33 cellular contexts compared by ENCODE assay signal in the genomic region with DNA sequence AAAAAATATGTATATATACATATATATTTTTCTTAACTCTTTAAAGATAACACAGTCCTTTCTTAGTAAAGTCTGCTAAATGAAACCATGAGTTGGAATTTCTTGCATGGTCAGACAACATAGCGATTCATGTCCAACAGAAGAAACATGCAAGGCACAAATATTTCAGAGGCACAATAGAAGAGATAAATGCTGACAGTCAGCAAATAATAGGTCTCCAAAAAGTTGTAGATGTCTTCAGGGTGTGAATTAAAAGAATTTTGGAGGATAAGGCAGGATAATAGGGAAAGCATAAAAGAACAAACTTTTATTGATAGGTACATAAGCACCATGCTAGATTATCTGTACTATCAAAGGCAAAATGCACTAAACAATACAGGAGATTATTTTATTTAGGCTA.
"Had no signal": no experiment of that assay in that cellular context is flagged by ENCODE, and none has a peak within 500 bp of the region (broad histone marks: within the 10 kb centered on the region; RNA-seq: fewer than 3 reads in every experiment).

No MANE protein-coding gene starts in this region.

- FAIRE-seq: astrocyte, bronchial epithelial cell, colon had no signal

- H3K9me3 ChIP-seq: adrenal gland, ascending aorta, body of pancreas had no signal

- H3K27me3 ChIP-seq: adrenal gland, ascending aorta, body of pancreas, brain microvascular endothelial cell, breast epithelium, cardiac muscle cell had no signal

- H3K36me3 ChIP-seq: adrenal gland, ascending aorta, brain microvascular endothelial cell, breast epithelium, cardiac muscle cell had no signal

- ATAC-seq: activated naive CD4-positive, alpha-beta T cell treated with anti-CD3 and anti-CD28 coated beads, Interleukin-2, amount 50 U/mL, for 72 hours; activated naive CD8-positive, alpha-beta T cell treated with anti-CD3 and anti-CD28 coated beads, Interleukin-2, amount 50 U/mL, for 24 hours; activated T-cell treated with anti-CD3 and anti-CD28 coated beads, Interleukin-2, amount 50 U/mL, for 4 hours; activated T-cell treated with anti-CD3 and anti-CD28 coated beads, Interleukin-2, amount 50 U/mL, for 72 hours; activated T-helper 17 cell treated with anti-CD3 and anti-CD28 coated beads, Interleukin-2, amount 50 U/mL, for 72 hours; body of pancreas had no signal

- H3K4me3 ChIP-seq: adrenal gland, ascending aorta, body of pancreas, breast epithelium, cardiac muscle cell had no signal

- H3K4me1 ChIP-seq: adrenal gland, ascending aorta, body of pancreas, breast epithelium had no signal

- DNase-seq: activated effector memory CD4-positive, alpha-beta T cell treated with anti-CD3 and anti-CD28 coated beads, Interleukin-2, amount 50 U/mL, for 16 hours; activated effector memory CD4-positive, alpha-beta T cell treated with Interleukin-2 at 50 U/mL for 16 hours; activated gamma-delta T cell; activated gamma-delta T cell treated with Interleukin-2 at 50 U/mL for 16 hours; activated naive CD4-positive, alpha-beta T cell; activated naive CD4-positive, alpha-beta T cell treated with anti-CD3 and anti-CD28 coated beads for 36 hours; activated naive CD4-positive, alpha-beta T cell treated with anti-CD3 and anti-CD28 coated beads, Interleukin-2, amount 10 ng/mL, durations not matched to agents 7 days and 5 days; activated naive CD4-positive, alpha-beta T cell treated with anti-CD3 and anti-CD28 coated beads, Interleukin-2, amount 50 U/mL, for 16 hours; activated naive CD4-positive, alpha-beta T cell treated with Interleukin-2 at 50 U/mL for 16 hours; activated naive CD8-positive, alpha-beta T cell treated with anti-CD3 and anti-CD28 coated beads for 36 hours; activated naive CD8-positive, alpha-beta T cell treated with anti-CD3 and anti-CD28 coated beads, Interleukin-2, amount 10 ng/mL, durations not matched to agents 7 days and 5 days; activated naive CD8-positive, alpha-beta T cell treated with anti-CD3 and anti-CD28 coated beads, Interleukin-2, amount 50 U/mL, for 24 hours; activated T-cell treated with anti-CD3 and anti-CD28 coated beads, Interleukin-2, amount 50 U/mL, for 4 hours; activated T-cell treated with anti-CD3 and anti-CD28 coated beads, Interleukin-2, amount 50 U/mL, for 48 hours; activated T-cell treated with anti-CD3 and anti-CD28 coated beads, Interleukin-2, amount 50 U/mL, for 72 hours; adrenal gland; amniotic stem cell; amygdala; anterior cingulate cortex; aorta; body of pancreas; brain microvascular endothelial cell; caudate nucleus; central memory CD4-positive, alpha-beta T cell; cerebellar nuclear complex had no signal

- H3K27ac ChIP-seq: adrenal gland, ascending aorta, body of pancreas, brain microvascular endothelial cell, breast epithelium, cardiac muscle cell had no signal
